1 cellular context compared by ENCODE assay signal in the genomic region with DNA sequence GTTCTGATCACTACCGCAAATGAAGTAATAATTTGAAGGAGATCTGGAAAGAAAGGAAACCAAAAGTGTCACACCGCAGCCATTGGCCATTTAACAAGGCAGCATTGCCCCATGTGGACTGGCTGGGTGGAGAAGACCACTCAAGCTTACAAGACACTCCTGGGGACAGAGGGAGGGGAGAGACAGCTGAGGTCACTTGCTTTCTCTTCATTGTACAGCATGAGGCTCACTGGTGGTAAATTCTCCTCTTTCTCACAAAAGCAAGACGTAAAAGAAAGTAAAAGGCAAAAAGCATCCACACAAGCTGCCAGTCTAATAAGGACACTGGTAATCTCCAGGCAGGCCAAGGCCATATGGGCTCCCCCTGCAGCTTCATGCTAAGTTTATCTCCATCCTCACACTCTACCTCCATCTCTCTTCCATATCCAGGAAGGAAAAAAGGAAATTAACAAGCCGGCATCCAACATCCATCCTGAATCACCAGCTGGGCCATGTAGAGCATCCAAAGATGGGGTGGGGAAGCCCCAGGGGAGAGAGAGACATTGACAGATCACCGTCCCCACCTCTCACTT.
TF ChIP-seq lines count a peak whose summit lies in the region.

No MANE protein-coding gene starts in this region.

TF ChIP-seq in H1, 55 proteins besides CTCF, POLR2A, EP300 and RAD21:
- TF ChIP-seq SP2 (IDR thresholded peaks at IDR 0.05; ENCODE audit: low read length) (no peak), CREB1 (IDR thresholded peaks at IDR 0.05) (no peak), CHD1 (IDR thresholded peaks at IDR 0.05; ENCODE audit: low read depth, low read length) (no peak), CHD2 (IDR thresholded peaks at IDR 0.05; ENCODE audit: low read length) (no peak), RNF2 (IDR thresholded peaks at IDR 0.05; ENCODE audit: borderline replicate concordance, low read depth, low read length, missing control alignments, poor library complexity, severe bottlenecking) (no peak), FOSL1 (IDR thresholded peaks at IDR 0.05; ENCODE audit: insufficient read depth, low read depth, low read length) (no peak), SIN3A (conservative IDR thresholded peaks at IDR 0.05 in 1 of 2, IDR thresholded peaks at IDR 0.05 in 1 of 2; ENCODE audit: low read depth in 1 of 2, low read length in 2 of 2) (no peak), JUND (IDR thresholded peaks at IDR 0.05; ENCODE audit: low read length) (no peak), TAF7 (optimal IDR thresholded peaks at IDR 0.05; ENCODE audit: borderline replicate concordance, low read depth, low read length) (no peak)
- TF ChIP-seq, protein P1, sequence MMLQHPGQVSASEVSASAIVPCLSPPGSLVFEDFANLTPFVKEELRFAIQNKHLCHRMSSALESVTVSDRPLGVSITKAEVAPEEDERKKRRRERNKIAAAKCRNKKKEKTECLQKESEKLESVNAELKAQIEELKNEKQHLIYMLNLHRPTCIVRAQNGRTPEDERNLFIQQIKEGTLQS (IDR thresholded peaks at IDR 0.05; ENCODE audit: insufficient read depth, low read depth, low read length), result no peak
- TF ChIP-seq, protein P2, sequence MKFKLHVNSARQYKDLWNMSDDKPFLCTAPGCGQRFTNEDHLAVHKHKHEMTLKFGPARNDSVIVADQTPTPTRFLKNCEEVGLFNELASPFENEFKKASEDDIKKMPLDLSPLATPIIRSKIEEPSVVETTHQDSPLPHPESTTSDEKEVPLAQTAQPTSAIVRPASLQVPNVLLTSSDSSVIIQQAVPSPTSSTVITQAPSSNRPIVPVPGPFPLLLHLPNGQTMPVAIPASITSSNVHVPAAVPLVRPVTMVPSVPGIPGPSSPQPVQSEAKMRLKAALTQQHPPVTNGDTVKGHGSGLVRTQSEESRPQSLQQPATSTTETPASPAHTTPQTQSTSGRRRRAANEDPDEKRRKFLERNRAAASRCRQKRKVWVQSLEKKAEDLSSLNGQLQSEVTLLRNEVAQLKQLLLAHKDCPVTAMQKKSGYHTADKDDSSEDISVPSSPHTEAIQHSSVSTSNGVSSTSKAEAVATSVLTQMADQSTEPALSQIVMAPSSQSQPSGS (IDR thresholded peaks at IDR 0.05; ENCODE audit: low read length), result no peak
- TF ChIP-seq, protein P3, sequence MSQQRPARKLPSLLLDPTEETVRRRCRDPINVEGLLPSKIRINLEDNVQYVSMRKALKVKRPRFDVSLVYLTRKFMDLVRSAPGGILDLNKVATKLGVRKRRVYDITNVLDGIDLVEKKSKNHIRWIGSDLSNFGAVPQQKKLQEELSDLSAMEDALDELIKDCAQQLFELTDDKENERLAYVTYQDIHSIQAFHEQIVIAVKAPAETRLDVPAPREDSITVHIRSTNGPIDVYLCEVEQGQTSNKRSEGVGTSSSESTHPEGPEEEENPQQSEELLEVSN (IDR thresholded peaks at IDR 0.05), result no peak
